8 cellular contexts compared by ENCODE assay signal in the genomic region with DNA sequence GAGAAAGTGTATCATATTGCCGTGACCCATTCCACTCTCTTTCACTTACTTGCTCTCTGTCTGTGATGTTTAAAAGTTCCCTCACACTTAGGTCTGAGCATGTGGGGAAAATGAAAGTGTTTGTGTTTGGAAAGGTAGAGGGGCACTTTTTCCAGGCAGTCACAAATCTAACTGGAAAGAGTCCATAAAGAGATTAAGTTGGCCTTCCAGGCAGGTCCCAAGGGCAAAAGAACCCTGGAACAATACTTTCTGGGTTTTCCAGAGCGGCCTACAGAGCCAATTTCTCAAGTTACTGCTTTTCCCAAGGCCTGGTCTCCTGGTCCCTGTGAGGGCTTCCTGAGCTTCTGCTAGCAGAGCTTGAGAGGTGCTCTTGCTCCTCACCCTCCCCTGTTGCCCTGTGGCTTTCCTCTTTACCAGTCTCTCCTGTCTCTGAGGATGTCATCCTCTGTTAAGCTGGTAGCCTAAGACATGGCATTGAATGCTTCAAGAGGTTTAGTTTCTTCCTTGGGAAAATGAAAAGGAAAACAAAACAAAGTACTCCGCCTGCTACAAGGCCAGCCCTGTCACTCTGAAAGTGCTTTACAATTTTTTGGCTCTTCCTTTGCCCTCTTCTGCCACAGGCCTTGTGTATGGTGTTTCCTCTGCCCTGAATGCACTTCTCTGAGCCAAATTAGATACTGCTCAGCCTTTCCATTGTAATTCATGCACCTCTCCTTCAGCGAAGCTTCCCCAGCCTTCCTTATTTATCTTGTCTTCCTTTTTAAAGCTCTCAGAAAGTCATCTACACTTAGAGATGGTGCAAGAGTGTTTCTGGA. TPM values are rescaled to one million over a fixed set of nuclear protein-coding genes. Genes with fewer than 3 reads are reported as not detected.
A peak's percentile ranks its signal among the peaks of the same experiment; 100 is the strongest.
DNase-seq lines count a peak whose midpoint lies in the region; ATAC-seq and TF ChIP-seq lines count a peak whose summit lies in the region.

No MANE protein-coding gene starts in this region.

- H2BK120ac ChIP-seq in mesendoderm (ENCODE audit: low read depth, low read length), result no peak overlapping the region

- WGBS in upper lobe of left lung, 2 donors, result 65 to 72% methylated on average over 4 of the region's 4 CpGs
- WGBS in mesendoderm (ENCODE audit: extremely low coverage, insufficient coverage, low lambda C conversion rate), result no CpG with 5 or more reads among the region's 4 CpGs

- H3K23ac ChIP-seq in mesendoderm (ENCODE audit: low read length), result no peak overlapping the region

- intact Hi-C loops in lower lobe of right lung (cut with DNase I), result no loop called here

- H3K36me3 ChIP-seq in lower lobe of right lung (no peaks in the 10 kb centered on the region), upper lobe of left lung (no peaks in the 10 kb centered on the region), mesendoderm (ENCODE audit: control insufficient read depth, insufficient read depth, low read length) (no peaks in the 10 kb centered on the region)

- no peak overlapping the region for H3K4me3 Mint-ChIP-seq in activated T-cell treated with anti-CD3 and anti-CD28 coated beads, Interleukin-2, amount 50 U/mL, for 24 hours
- H3K4me3 Mint-ChIP-seq in activated naive CD8-positive, alpha-beta T cell treated with anti-CD3 and anti-CD28 coated beads, Interleukin-2, amount 10 ng/mL, durations not matched to agents 7 days and 5 days, result peak overlapping the region; percentile 59

- H3K27ac ChIP-seq in lower lobe of right lung, result peak overlapping the region; percentile 51
- peak overlapping the region; percentile 7 to 74 (median 63) for H3K27ac ChIP-seq in upper lobe of left lung
- H3K27ac ChIP-seq in mesendoderm (ENCODE audit: low read depth, low read length), result no peak overlapping the region

- no peak overlapping the region for H3K56ac ChIP-seq in mesendoderm (ENCODE audit: low read length)

- no peaks in the 10 kb centered on the region for H3K9me3 Mint-ChIP-seq in activated T-cell treated with anti-CD3 and anti-CD28 coated beads, Interleukin-2, amount 50 U/mL, for 24 hours
- H3K9me3 Mint-ChIP-seq in activated naive CD8-positive, alpha-beta T cell treated with anti-CD3 and anti-CD28 coated beads, Interleukin-2, amount 10 ng/mL, durations not matched to agents 7 days and 5 days, result no peaks in the 10 kb centered on the region

- H3K4me3 ChIP-seq in lower lobe of right lung (no peak overlapping the region), upper lobe of left lung (no peak overlapping the region), mesendoderm (ENCODE audit: low read length) (no peak overlapping the region)

- H3K9me3 ChIP-seq in lower lobe of right lung (no peaks in the 10 kb centered on the region), upper lobe of left lung (no peaks in the 10 kb centered on the region)

- no peak for TF ChIP-seq CTCF in lower lobe of right lung (IDR thresholded peaks at IDR 0.05)
- no peak for TF ChIP-seq CTCF in upper lobe of left lung (IDR thresholded peaks at IDR 0.05)

- no peak overlapping the region for H4K5ac ChIP-seq in mesendoderm (ENCODE audit: low read length)

- TF ChIP-seq EP300 in upper lobe of left lung (IDR thresholded peaks at IDR 0.05), result no peak

- no peak overlapping the region for H3K18ac ChIP-seq in mesendoderm (ENCODE audit: low read length)

- no peak overlapping the region for H2BK5ac ChIP-seq in mesendoderm (ENCODE audit: low read length)

- H3K79me2 ChIP-seq in mesendoderm (ENCODE audit: control insufficient read depth, insufficient read depth, low read length), result peaks cover 45% of the 10 kb centered on the region

- no peak overlapping the region for H3K9ac ChIP-seq in mesendoderm (ENCODE audit: low read length)

- no peak for DNase-seq in activated T-cell treated with anti-CD3 and anti-CD28 coated beads, Interleukin-2, amount 50 U/mL, for 24 hours
- no peak for DNase-seq in activated T-cell treated with anti-CD3 and anti-CD28 coated beads, Interleukin-2, amount 50 U/mL, for 48 hours
- DNase-seq in activated naive CD8-positive, alpha-beta T cell treated with anti-CD3 and anti-CD28 coated beads, Interleukin-2, amount 10 ng/mL, durations not matched to agents 7 days and 5 days, result no peak
- no peak for DNase-seq in lower lobe of right lung
- no peak for DNase-seq in upper lobe of left lung
- DNase-seq in mesendoderm, result no peak
- no peak for DNase-seq in inferior parietal cortex (ENCODE audit: extremely low spot score)
- DNase-seq in stimulated activated CD4-positive, alpha-beta T cell treated with anti-CD3 and anti-CD28 coated beads, Interleukin-12 subunit alpha, Interleukin-12 subunit beta, amount 100 ng/mL, for 4 hours, result no peak

- no peaks in the 10 kb centered on the region for H3K27me3 ChIP-seq in lower lobe of right lung (ENCODE audit: low read depth)
- H3K27me3 ChIP-seq in upper lobe of left lung, result no peaks in the 10 kb centered on the region
- H3K27me3 ChIP-seq in mesendoderm (ENCODE audit: insufficient read depth, low read length, poor library complexity), result no peaks in the 10 kb centered on the region

- H3K27ac Mint-ChIP-seq in activated T-cell treated with anti-CD3 and anti-CD28 coated beads, Interleukin-2, amount 50 U/mL, for 24 hours, result peak overlapping the region; percentile 89
- H3K27ac Mint-ChIP-seq in activated naive CD8-positive, alpha-beta T cell treated with anti-CD3 and anti-CD28 coated beads, Interleukin-2, amount 10 ng/mL, durations not matched to agents 7 days and 5 days, result peak overlapping the region; percentile 53

- H3K4me1 Mint-ChIP-seq in activated T-cell treated with anti-CD3 and anti-CD28 coated beads, Interleukin-2, amount 50 U/mL, for 24 hours (ENCODE audit: low read depth), result peaks cover 90% of the 10 kb centered on the region
- H3K4me1 Mint-ChIP-seq in activated naive CD8-positive, alpha-beta T cell treated with anti-CD3 and anti-CD28 coated beads, Interleukin-2, amount 10 ng/mL, durations not matched to agents 7 days and 5 days, result peaks cover 61% of the 10 kb centered on the region

- TF ChIP-seq POLR2A in upper lobe of left lung (IDR thresholded peaks at IDR 0.05), result no peak

- H3K4ac ChIP-seq in mesendoderm (ENCODE audit: low read depth, low read length), result no peak overlapping the region

- H3K4me1 ChIP-seq in lower lobe of right lung, result peaks cover 51% of the 10 kb centered on the region
- H3K4me1 ChIP-seq in upper lobe of left lung, result peaks cover 27 to 41% (median 30%) of the 10 kb centered on the region in 4 donors
- H3K4me1 ChIP-seq in mesendoderm (ENCODE audit: control insufficient read depth, low read depth, low read length), result peaks cover 8% of the 10 kb centered on the region

- ATAC-seq in activated naive CD8-positive, alpha-beta T cell treated with anti-CD3 and anti-CD28 coated beads, Interleukin-2, amount 10 ng/mL, durations not matched to agents 7 days and 5 days (ENCODE audit: low read depth), result peak; percentile 48
- ATAC-seq in lower lobe of right lung (peak; percentile 21 to 34), upper lobe of left lung (ENCODE audit: low FRiP score in 2 of 2) (no peak)

- H3K36me3 Mint-ChIP-seq in activated T-cell treated with anti-CD3 and anti-CD28 coated beads, Interleukin-2, amount 50 U/mL, for 24 hours (ENCODE audit: low read depth), result peaks cover 6% of the 10 kb centered on the region
- H3K36me3 Mint-ChIP-seq in activated naive CD8-positive, alpha-beta T cell treated with anti-CD3 and anti-CD28 coated beads, Interleukin-2, amount 10 ng/mL, durations not matched to agents 7 days and 5 days, result peaks cover 6% of the 10 kb centered on the region

- no peaks in the 10 kb centered on the region for H3K27me3 Mint-ChIP-seq in activated T-cell treated with anti-CD3 and anti-CD28 coated beads, Interleukin-2, amount 50 U/mL, for 24 hours
- H3K27me3 Mint-ChIP-seq in activated naive CD8-positive, alpha-beta T cell treated with anti-CD3 and anti-CD28 coated beads, Interleukin-2, amount 10 ng/mL, durations not matched to agents 7 days and 5 days, result no peaks in the 10 kb centered on the region

- peaks cover 9% of the 10 kb centered on the region for H3K79me1 ChIP-seq in mesendoderm (ENCODE audit: low read length)

- H2AK5ac ChIP-seq in mesendoderm (ENCODE audit: low read length), result no peak overlapping the region

- POLR2A ChIA-PET in activated naive CD8-positive, alpha-beta T cell treated with anti-CD3 and anti-CD28 coated beads, Interleukin-2, amount 10 ng/mL, durations not matched to agents 7 days and 5 days (lab: Charles Lee), result interaction anchor here (1.8 kb wide), 1 partner anchor 20 kb away, joined by 5 read pairs; the partner anchor contains the start of gene TES

- no peak overlapping the region for H3K4me2 ChIP-seq in mesendoderm (ENCODE audit: low read length)

- no peak overlapping the region for H4K8ac ChIP-seq in mesendoderm (ENCODE audit: low read depth, low read length)

- no peak overlapping the region for H2BK15ac ChIP-seq in mesendoderm (replicated peaks; ENCODE audit: low read depth)

RNA-seq across cellular contexts. Expression of gene TES, which starts 20.1 kb away (rescaled TPM):
- total RNA-seq in activated naive CD8-positive, alpha-beta T cell treated with anti-CD3 and anti-CD28 coated beads, Interleukin-2, amount 10 ng/mL, durations not matched to agents 7 days and 5 days, result 100 to 1,000 TPM; 119 to 121 TPM
- total RNA-seq in lower lobe of right lung (74.5 TPM), upper lobe of left lung (100 to 1,000 TPM in 2 of 6 donors, 10 to 100 TPM in 4; 58.0 to 159 (median 87.1) TPM)
- polyA plus RNA-seq in mesendoderm (2013, experiment 1 of 2), result 85.9 TPM
- 89.4 TPM for polyA plus RNA-seq in mesendoderm (2013, experiment 2 of 2)

Comparison
In these comparisons a context has a peak if more than half of its experiments do, and no peak if none do; other contexts are left out.
1. ATAC-seq: peak in activated naive CD8-positive, alpha-beta T cell treated with anti-CD3 and anti-CD28 coated beads, Interleukin-2, amount 10 ng/mL, durations not matched to agents 7 days and 5 days (single experiment) and lower lobe of right lung (2 of 2); none in upper lobe of left lung (0 of 2).